In genomic region chr17:35568561-35568960, GRCh38 we compare ENCODE assay signal across 9 cellular contexts. TPM values are rescaled to one million over a fixed set of nuclear protein-coding genes. Genes with fewer than 3 reads are reported as not detected.
DNase-seq lines count a peak whose midpoint lies in the region; ATAC-seq and TF ChIP-seq lines count a peak whose summit lies in the region.
"Had no signal": no experiment of that assay in that cellular context is flagged by ENCODE, and none has a peak within 500 bp of the region (broad histone marks: within the 10 kb centered on the region; RNA-seq: fewer than 3 reads in every experiment).

No MANE protein-coding gene starts in this region.

- no peak for TF ChIP-seq POLR2A in thyroid gland (IDR thresholded peaks at IDR 0.05)

- H3K4me3 ChIP-seq in left ventricle myocardium inferior = peak overlapping the region; percentile 75
- peak overlapping the region; percentile 88 for H3K4me3 ChIP-seq in colonic mucosa
- H3K4me3 ChIP-seq in mononuclear cell (ENCODE audit: low read length) = peak overlapping the region; percentile 95
- H3K4me3 ChIP-seq in thyroid gland (replicated peaks in 1 of 3) = peak overlapping the region; percentile 18 to 56 (median 51)

- no peaks in the 10 kb centered on the region for H3K9me3 ChIP-seq in left ventricle myocardium inferior (replicated peaks)
- no peaks in the 10 kb centered on the region for H3K9me3 ChIP-seq in colonic mucosa
- H3K9me3 ChIP-seq in mononuclear cell (ENCODE audit: low read depth, low read length) = no peaks in the 10 kb centered on the region
- H3K9me3 ChIP-seq in thyroid gland = no peaks in the 10 kb centered on the region

- peak overlapping the region; percentile 83 to 95 for H3K27ac Mint-ChIP-seq in T-cell

- H3K27ac ChIP-seq in left ventricle myocardium inferior (replicated peaks) (peak overlapping the region; percentile 88), colonic mucosa (peak overlapping the region; percentile 84), thyroid gland (peak overlapping the region in 2 of 3 donors; percentile 53 to 72)

- peak overlapping the region; percentile 95 to 97 (median 96) for H3K4me3 Mint-ChIP-seq in T-cell

- 20 to 29% methylated on average over 15 of the region's 15 CpGs for WGBS in thyroid gland, 2 donors

- H3K27me3 ChIP-seq in left ventricle myocardium inferior (ENCODE audit: low read depth) (no peaks in the 10 kb centered on the region), colonic mucosa (no peaks in the 10 kb centered on the region), mononuclear cell (ENCODE audit: insufficient read depth, low read length) (no peaks in the 10 kb centered on the region), thyroid gland (no peaks in the 10 kb centered on the region)

- ATAC-seq in Right ventricle myocardium superior (ENCODE audit: poor library complexity) = no peak
- ATAC-seq in T-cell (replicated peaks in 1 of 4) = peak; percentile 20 to 35 (median 24)
- ATAC-seq in HG02884 (IDR thresholded peaks at IDR 0.05; ENCODE audit: unreplicated experiment) = no peak
- no peak for ATAC-seq in HG02678 (IDR thresholded peaks at IDR 0.05; ENCODE audit: unreplicated experiment)

- CTCF ChIA-PET in T-cell (lab: Charles Lee) = interaction anchor here (0.5 to 1.0 kb wide), 3 partner anchors 10 to 34 kb away, joined by 3 to 9 read pairs (median 4); partner anchors contain the start of gene PEX12 (in 1 of the 2)

- no peaks in the 10 kb centered on the region for H3K36me3 Mint-ChIP-seq in T-cell

- intact Hi-C loops in left ventricle myocardium inferior (cut with micrococcal nuclease) (no loop called here), Right ventricle myocardium superior (cut with DNase I) (no loop called here), colonic mucosa (cut with DNase I) (no loop called here), thyroid gland (cut with DNase I) (loop anchor here (10.0 kb wide), 1 partner anchor 324 kb away; the partner anchor contains the start of gene SLFN5)

- TF ChIP-seq CTCF in left ventricle myocardium inferior (IDR thresholded peaks at IDR 0.05; ENCODE audit: borderline replicate concordance) (no peak), colonic mucosa (IDR thresholded peaks at IDR 0.05) (no peak), thyroid gland (IDR thresholded peaks at IDR 0.05) (no peak)

- peak overlapping the region; percentile 78 to 83 for H3K9ac ChIP-seq in colonic mucosa (ENCODE audit: low read depth in 2 of 2, low read length in 2 of 2)

- H3K4me1 Mint-ChIP-seq in T-cell = peaks cover 34 to 43% (median 36%) of the 10 kb centered on the region in 3 donors

- DNase-seq in left ventricle myocardium inferior = no peak
- no peak for DNase-seq in Right ventricle myocardium superior
- peak in 13 of 34 experiments; percentile 5 to 29 (median 13) for DNase-seq in T-cell
- DNase-seq in colonic mucosa = peak; percentile 53
- peak; percentile 21 to 22 for DNase-seq in thyroid gland

- H3K36me3 ChIP-seq in left ventricle myocardium inferior (peaks cover under 1% of the 10 kb centered on the region), colonic mucosa (no peaks in the 10 kb centered on the region), thyroid gland (no peaks in the 10 kb centered on the region)

- POLR2A ChIA-PET in T-cell (lab: Charles Lee) = interaction anchor here (0.5 to 1.9 kb wide), 4 partner anchors 10 to 33 kb away, joined by 3 to 8 read pairs (median 4); partner anchors contain the start of genes PEX12 (in 2 of the 2) and AP2B1 (in 1 of the 2)

- H3K4me1 ChIP-seq in left ventricle myocardium inferior = peaks cover 34% of the 10 kb centered on the region
- peaks cover 12% of the 10 kb centered on the region for H3K4me1 ChIP-seq in colonic mucosa
- H3K4me1 ChIP-seq in mononuclear cell (ENCODE audit: insufficient read depth, low read length) = peaks cover 23% of the 10 kb centered on the region
- H3K4me1 ChIP-seq in thyroid gland = peaks cover 15 to 27% of the 10 kb centered on the region in 2 donors

- no peaks in the 10 kb centered on the region for H3K9me3 Mint-ChIP-seq in T-cell

- H3K27me3 Mint-ChIP-seq in T-cell = no peaks in the 10 kb centered on the region

RNA-seq across cellular contexts. Expression of gene SLFN14, which starts 7.9 kb away (rescaled TPM):
- total RNA-seq in left ventricle myocardium inferior (not detected), Right ventricle myocardium superior (not detected), T-cell (not detected), colonic mucosa (not detected), mononuclear cell (3.8 TPM), thyroid gland (under 1 TPM in 1 of 4 donors, not detected in 3; 0.29 TPM)
- total RNA-seq: left cardiac atrium had no signal

RNA-seq across cellular contexts. Expression of gene PEX12, which starts 9.8 kb away (rescaled TPM):
- total RNA-seq in left ventricle myocardium inferior = 8.7 TPM
- total RNA-seq in Right ventricle myocardium superior = 7.0 TPM
- 1 to 10 TPM; 3.6 to 6.6 (median 5.6) TPM for total RNA-seq in T-cell
- 1 to 10 TPM; 2.6 to 5.9 TPM for total RNA-seq in colonic mucosa
- total RNA-seq in mononuclear cell = 3.1 TPM
- 10 to 100 TPM in 2 of 4 donors, 1 to 10 TPM in 2; 6.1 to 12.0 (median 9.8) TPM for total RNA-seq in thyroid gland

RNA-seq across cellular contexts. Expression of gene AP2B1, which starts 18.6 kb away (rescaled TPM):
- total RNA-seq in left ventricle myocardium inferior (113 TPM), Right ventricle myocardium superior (112 TPM), T-cell (100 to 1,000 TPM; 106 to 157 (median 134) TPM), colonic mucosa (100 to 1,000 TPM; 220 to 274 TPM), mononuclear cell (42.8 TPM), thyroid gland (100 to 1,000 TPM; 105 to 162 (median 122) TPM)

RNA-seq across cellular contexts. Expression of gene SLFN12L, which starts 31.1 kb away (rescaled TPM):
- total RNA-seq in left ventricle myocardium inferior = 0.25 TPM
- total RNA-seq in Right ventricle myocardium superior = 0.19 TPM
- total RNA-seq in T-cell = 100 to 1,000 TPM in 1 of 5 donors, 10 to 100 TPM in 4; 79.7 to 113 (median 90.7) TPM
- 1 to 10 TPM in 1 of 2 donors, under 1 TPM in 1; 0.86 to 1.0 TPM for total RNA-seq in colonic mucosa
- total RNA-seq in mononuclear cell = 53.3 TPM
- total RNA-seq in thyroid gland = 1 to 10 TPM; 1.2 to 3.5 (median 1.6) TPM

Comparison
In these comparisons a context has a peak if more than half of its experiments do, and no peak if none do; other contexts are left out.
1. DNase-seq: peak in colonic mucosa (single experiment) and thyroid gland (2 of 2); none in left ventricle myocardium inferior (single experiment) and Right ventricle myocardium superior (single experiment).
2. ATAC-seq: peak in T-cell (4 of 4); none in Right ventricle myocardium superior (single experiment), HG02884 (single experiment) and HG02678 (single experiment).
3. Peak in every context shown above with its lines, with median percentiles within 50 percentile points of each other: H3K27ac ChIP-seq and H3K4me3 ChIP-seq.